ENCODE assay signal across 1 cellular context in genomic region chr20:35699914-35700624, GRCh38.
A peak's percentile ranks its signal among the peaks of the same experiment; 100 is the strongest.
TF ChIP-seq lines count a peak whose summit lies in the region.

No MANE protein-coding gene starts in this region.

TF ChIP-seq in HepG2, 621 proteins besides CTCF, POLR2A, EP300 and RAD21:
- TF ChIP-seq KLF13 (CRISPR knock-in tag; IDR thresholded peaks at IDR 0.05) (no peak), CREB1 (IDR thresholded peaks at IDR 0.05) (no peak), CREB1 (CRISPR knock-in tag; IDR thresholded peaks at IDR 0.05) (0 out of 2 replicates have a peak, but pooled peaks have one; percentile 13), TGIF2 (CRISPR knock-in tag; IDR thresholded peaks at IDR 0.05) (0 out of 2 replicates have a peak, but pooled peaks have one; percentile 48), ZNF570 (CRISPR knock-in tag; IDR thresholded peaks at IDR 0.05; ENCODE audit: borderline replicate concordance) (0 out of 2 replicates have a peak, but pooled peaks have one; percentile 17), TBX3 (IDR thresholded peaks at IDR 0.05; ENCODE audit: borderline replicate concordance) (no peak), KLF6 (CRISPR knock-in tag; IDR thresholded peaks at IDR 0.05) (0 out of 2 replicates have a peak, but pooled peaks have one; percentile 23), XBP1 (CRISPR knock-in tag; IDR thresholded peaks at IDR 0.05) (no peak), THAP8 (CRISPR knock-in tag; IDR thresholded peaks at IDR 0.05; ENCODE audit: borderline replicate concordance) (0 out of 2 replicates have a peak, but pooled peaks have one; percentile 39), TFDP2 (CRISPR knock-in tag; IDR thresholded peaks at IDR 0.05) (0 out of 2 replicates have a peak, but pooled peaks have one; percentile 4), MEF2D (CRISPR knock-in tag; IDR thresholded peaks at IDR 0.05) (0 out of 2 replicates have a peak, but pooled peaks have one; percentile 9), FOXP1 (IDR thresholded peaks at IDR 0.05) (no peak), FOXP1 (CRISPR knock-in tag; IDR thresholded peaks at IDR 0.05) (no peak), ZNF383 (CRISPR knock-in tag; IDR thresholded peaks at IDR 0.05; ENCODE audit: borderline replicate concordance) (0 out of 2 replicates have a peak, but pooled peaks have one; percentile 36), ZBTB34 (CRISPR knock-in tag; IDR thresholded peaks at IDR 0.05) (0 out of 2 replicates have a peak, but pooled peaks have one; percentile 18), FOXO4 (CRISPR knock-in tag; conservative IDR thresholded peaks at IDR 0.05) (0 out of 2 replicates have a peak, but pooled peaks have one; percentile 59), KLF12 (CRISPR knock-in tag; IDR thresholded peaks at IDR 0.05; ENCODE audit: borderline replicate concordance) (0 out of 2 replicates have a peak, but pooled peaks have one; percentile 73), ZNF329 (CRISPR knock-in tag; IDR thresholded peaks at IDR 0.05; ENCODE audit: low read depth) (no peak), ELF3 (CRISPR knock-in tag; IDR thresholded peaks at IDR 0.05) (peak; percentile 3; the same call in 1 of the 2 replicates), ZEB1 (IDR thresholded peaks at IDR 0.05; ENCODE audit: insufficient replicate concordance, low read depth) (peak; percentile 3), THYN1 (CRISPR knock-in tag; IDR thresholded peaks at IDR 0.05; ENCODE audit: borderline replicate concordance, low read depth) (peak; percentile 6; the same call in 1 of the 2 replicates), HES4 (CRISPR knock-in tag; IDR thresholded peaks at IDR 0.05; ENCODE audit: borderline replicate concordance) (no peak), NFIC (IDR thresholded peaks at IDR 0.05; ENCODE audit: low read length) (0 out of 2 replicates have a peak, but pooled peaks have one; percentile 38), MIER2 (CRISPR knock-in tag; IDR thresholded peaks at IDR 0.05) (no peak), MBD4 (IDR thresholded peaks at IDR 0.05; ENCODE audit: borderline replicate concordance, low read length) (0 out of 2 replicates have a peak, but pooled peaks have one; percentile 44), TBL1XR1 (IDR thresholded peaks at IDR 0.05; ENCODE audit: borderline replicate concordance, low read length, partially characterized antibody) (peak; percentile 15), ZNF512B (CRISPR knock-in tag; IDR thresholded peaks at IDR 0.05; ENCODE audit: borderline replicate concordance) (0 out of 2 replicates have a peak, but pooled peaks have one; percentile 41), DPF2 (CRISPR knock-in tag; IDR thresholded peaks at IDR 0.05; ENCODE audit: borderline replicate concordance, low read depth) (0 out of 2 replicates have a peak, but pooled peaks have one; percentile 9), HIVEP1 (CRISPR knock-in tag; IDR thresholded peaks at IDR 0.05) (no peak), ZNF205 (CRISPR knock-in tag; IDR thresholded peaks at IDR 0.05) (no peak), HOMEZ (CRISPR knock-in tag; IDR thresholded peaks at IDR 0.05; ENCODE audit: low read depth) (0 out of 2 replicates have a peak, but pooled peaks have one; percentile 6), TOE1 (CRISPR knock-in tag; IDR thresholded peaks at IDR 0.05) (0 out of 2 replicates have a peak, but pooled peaks have one; percentile 18), DNMT3B (CRISPR knock-in tag; conservative IDR thresholded peaks at IDR 0.05) (0 out of 2 replicates have a peak, but pooled peaks have one; percentile 17), ZNF33A (CRISPR knock-in tag; IDR thresholded peaks at IDR 0.05; ENCODE audit: borderline replicate concordance) (0 out of 2 replicates have a peak, but pooled peaks have one; percentile 91), NKX3-1 (CRISPR knock-in tag; IDR thresholded peaks at IDR 0.05) (0 out of 2 replicates have a peak, but pooled peaks have one; percentile 64), KMT2A (CRISPR knock-in tag; IDR thresholded peaks at IDR 0.05) (0 out of 2 replicates have a peak, but pooled peaks have one; percentile 27), ATF1 (CRISPR knock-in tag; IDR thresholded peaks at IDR 0.05) (no peak), PCBP1 (IDR thresholded peaks at IDR 0.05; ENCODE audit: borderline replicate concordance, low read depth, low read length) (no peak)
